8 cellular contexts compared by ENCODE assay signal in the genomic region with DNA sequence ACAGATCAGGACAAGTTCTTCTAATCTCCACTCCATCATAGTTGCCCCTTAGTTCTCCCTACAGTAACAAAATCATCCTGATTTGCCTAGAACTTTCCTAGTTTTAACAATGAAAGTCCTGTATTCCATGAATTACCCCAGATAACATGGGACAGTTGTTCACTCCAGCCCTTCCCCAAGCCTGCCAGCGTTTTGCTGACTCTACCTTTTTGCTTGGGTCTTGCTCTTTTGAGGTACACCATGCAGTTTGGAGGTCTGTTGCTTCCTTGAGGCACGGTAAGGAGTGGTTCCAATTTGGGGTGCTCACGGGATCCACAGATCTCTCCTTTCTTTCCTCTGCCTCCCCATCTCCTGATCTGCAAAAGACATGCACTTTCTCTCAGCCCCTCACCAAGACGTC.
"Had no signal": no experiment of that assay in that cellular context is flagged by ENCODE, and none has a peak within 500 bp of the region (broad histone marks: within the 10 kb centered on the region; RNA-seq: fewer than 3 reads in every experiment).

No MANE protein-coding gene starts in this region.

- DNase-seq: GOT3, H7, HFFc6, KG1 had no signal

- H3K27ac ChIP-seq: HL-60 had no signal

- H3K9me3 Mint-ChIP-seq: HFFc6, IgD-negative memory B cell had no signal

- H3K4me1 ChIP-seq: HAP-1 had no signal

- H3K27ac Mint-ChIP-seq: HFFc6 had no signal

- H3K36me3 ChIP-seq: HAP-1 had no signal

- H3K4me3 Mint-ChIP-seq: HFFc6, IgD-negative memory B cell had no signal

- H3K9me3 ChIP-seq: HAP-1 had no signal

- ATAC-seq: HCT116 had no signal

- H3K4me3 ChIP-seq: HAP-1 had no signal
